In genomic region chr6:142842423-142843261, GRCh38 we compare ENCODE assay signal across 8 cellular contexts.
DNase-seq lines count a peak whose midpoint lies in the region; ATAC-seq and TF ChIP-seq lines count a peak whose summit lies in the region.

No MANE protein-coding gene starts in this region.

- H3K27me3 ChIP-seq in heart right ventricle = no peaks in the 10 kb centered on the region
- no peaks in the 10 kb centered on the region for H3K27me3 ChIP-seq in thyroid gland

- WGBS in heart right ventricle, 2 donors = 41 to 54% methylated on average over 11 of the region's 11 CpGs
- 65 to 71% methylated on average over 11 of the region's 11 CpGs for WGBS in thyroid gland, 2 donors

- intact Hi-C loops in heart right ventricle (cut with DNase I) (loop anchor here in 3 of 10 donors (10.0 kb wide), 1 partner anchor 102 kb away; the partner anchor contains the start of gene HIVEP2 (in 3 of the 3)), cardiac septum (cut with DNase I) (no loop called here), thyroid gland (cut with DNase I) (no loop called here)

- TF ChIP-seq POLR2A in thyroid gland (IDR thresholded peaks at IDR 0.05) = no peak

- H3K4me1 ChIP-seq in heart right ventricle (peaks cover 24 to 85% (median 66%) of the 10 kb centered on the region in 9 donors), thyroid gland (peaks cover 16 to 33% of the 10 kb centered on the region in 2 donors)

- no peaks in the 10 kb centered on the region for H3K9me3 ChIP-seq in heart right ventricle
- H3K9me3 ChIP-seq in thyroid gland = no peaks in the 10 kb centered on the region

- ATAC-seq in heart right ventricle (no peak), HG02938 (IDR thresholded peaks at IDR 0.05; ENCODE audit: unreplicated experiment) (peak; percentile 70), SK-N-SH treated with all-trans-retinoic acid at 6 μM for 48 hours (peak; percentile 3; the same call in 1 of the 3 replicates)

- DNase-seq in heart right ventricle (no peak), cardiac septum (ENCODE audit: low spot score) (no peak), epithelial cell of prostate (ENCODE audit: low read depth, low spot score) (peak; percentile 78), superior temporal gyrus (ENCODE audit: extremely low spot score) (peak; percentile 65), GOT3 (lab: John Stamatoyannopoulos, UW) (no peak), thyroid gland (no peak)

- no peaks in the 10 kb centered on the region for H3K36me3 ChIP-seq in heart right ventricle
- no peaks in the 10 kb centered on the region for H3K36me3 ChIP-seq in thyroid gland

- H3K27ac ChIP-seq in heart right ventricle (peak overlapping the region in 9 of 10 donors; percentile 6 to 92 (median 57)), epithelial cell of prostate (peak overlapping the region; percentile 23), thyroid gland (peak overlapping the region in 1 of 3 donors; percentile 4)

- TF ChIP-seq CTCF in heart right ventricle (IDR thresholded peaks at IDR 0.05) = no peak
- TF ChIP-seq CTCF in thyroid gland (IDR thresholded peaks at IDR 0.05) = no peak

- H3K4me3 ChIP-seq in heart right ventricle = peak overlapping the region in 7 of 10 donors; percentile 5 to 42 (median 28)
- no peak overlapping the region for H3K4me3 ChIP-seq in thyroid gland (replicated peaks in 1 of 3)

TF ChIP-seq in SK-N-SH treated with all-trans-retinoic acid at 6 μM for 48 hours, 23 proteins besides CTCF, POLR2A, EP300 and RAD21:
- TF ChIP-seq ZNF565 (CRISPR knock-in tag; conservative IDR thresholded peaks at IDR 0.05; ENCODE audit: low read depth) = no peak
- peak; percentile 48; the same call in 1 of the 2 replicates for TF ChIP-seq TCF4 (CRISPR knock-in tag; IDR thresholded peaks at IDR 0.05; ENCODE audit: borderline replicate concordance)
- no peak for TF ChIP-seq SNAI2 (CRISPR knock-in tag; IDR thresholded peaks at IDR 0.05)
- TF ChIP-seq TOX (CRISPR knock-in tag; IDR thresholded peaks at IDR 0.05; ENCODE audit: borderline replicate concordance) = no peak
- TF ChIP-seq OSR1 (CRISPR knock-in tag; IDR thresholded peaks at IDR 0.05) = no peak
- no peak for TF ChIP-seq POU6F1 (CRISPR knock-in tag; IDR thresholded peaks at IDR 0.05; ENCODE audit: borderline replicate concordance, low read depth)
- TF ChIP-seq ISL1 (CRISPR knock-in tag; IDR thresholded peaks at IDR 0.05) = peak; percentile 38; the same call in 1 of the 2 replicates
- no peak for TF ChIP-seq CREB5 (CRISPR knock-in tag; IDR thresholded peaks at IDR 0.05; ENCODE audit: low read depth)
- TF ChIP-seq BACH2 (CRISPR knock-in tag; IDR thresholded peaks at IDR 0.05; ENCODE audit: borderline replicate concordance) = no peak
- no peak for TF ChIP-seq CSDC2 (CRISPR knock-in tag; IDR thresholded peaks at IDR 0.05)
- TF ChIP-seq ZNF70 (CRISPR knock-in tag; IDR thresholded peaks at IDR 0.05) = no peak

Comparison
In these comparisons a context has a peak if more than half of its experiments do, and no peak if none do; other contexts are left out.
1. ATAC-seq: peak in HG02938 (single experiment) and SK-N-SH treated with all-trans-retinoic acid at 6 μM for 48 hours (single experiment); none in heart right ventricle (0 of 8).
2. DNase-seq: peak in epithelial cell of prostate (single experiment) and superior temporal gyrus (single experiment); none in heart right ventricle (0 of 2), cardiac septum (single experiment), GOT3 (single experiment) and thyroid gland (0 of 2).
3. H3K4me3 ChIP-seq: peak in heart right ventricle (7 of 10); none in thyroid gland (0 of 3).